In the genomic region with DNA sequence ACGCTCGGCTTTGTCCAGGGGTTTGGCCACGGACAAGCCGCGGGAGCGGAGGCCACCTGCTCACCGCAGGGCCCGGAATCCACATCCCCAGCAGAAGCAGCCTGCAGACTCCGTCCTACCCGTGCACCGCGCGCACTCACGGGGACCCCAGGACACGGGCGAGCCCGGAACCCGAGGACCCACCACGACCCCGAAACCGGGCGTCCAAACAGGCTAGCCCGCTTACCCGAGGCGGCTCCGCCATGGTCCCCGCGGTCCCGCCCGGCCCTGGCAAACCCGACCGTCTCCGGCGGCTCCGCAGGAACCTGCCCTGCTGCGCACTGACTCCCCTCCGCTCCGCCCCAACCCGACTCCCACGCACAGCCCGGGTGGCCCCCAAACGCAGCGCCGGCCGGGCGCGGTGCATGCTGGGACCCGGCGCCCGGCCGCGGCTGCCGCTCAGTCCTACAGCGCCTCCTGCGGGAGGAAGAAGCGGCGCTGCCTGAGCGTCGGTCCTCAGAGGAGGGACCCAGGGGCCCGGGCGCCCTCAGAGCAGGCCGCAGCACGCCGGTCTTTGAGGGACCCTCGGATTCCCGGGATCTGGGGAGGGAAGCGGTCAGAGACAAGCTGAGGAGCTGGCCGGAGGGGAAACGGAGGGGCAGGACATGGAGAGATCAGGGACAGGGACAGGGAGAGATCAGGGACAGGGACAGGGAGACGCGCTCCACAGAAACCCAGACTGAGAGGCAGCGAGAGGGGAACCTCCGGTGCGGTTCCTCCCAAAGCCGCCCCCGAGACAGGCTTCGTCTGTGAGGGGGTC, we compare ENCODE assay signal across 8 cellular contexts. TPM values are rescaled to one million over a fixed set of nuclear protein-coding genes. Genes with fewer than 3 reads are reported as not detected.
DNase-seq lines count a peak whose midpoint lies in the region; ATAC-seq, FAIRE-seq and TF ChIP-seq lines count a peak whose summit lies in the region.

Gene ZNF786 (minus strand): TSS at position 322 of the 799 bp plus-strand sequence. CDS start 78 bp downstream, at position 244.

- TF ChIP-seq CTCF in left ventricle myocardium inferior (IDR thresholded peaks at IDR 0.05; ENCODE audit: borderline replicate concordance): peak; percentile 96
- peak; percentile 94 for TF ChIP-seq CTCF in psoas muscle (IDR thresholded peaks at IDR 0.05)

- no peaks in the 10 kb centered on the region for H3K9me3 ChIP-seq in left ventricle myocardium inferior (replicated peaks)
- no peaks in the 10 kb centered on the region for H3K9me3 ChIP-seq in psoas muscle

- H3K4me3 ChIP-seq in left ventricle myocardium inferior (peak within 1 kb of the TSS; percentile 83), psoas muscle (peak within 1 kb of the TSS; percentile 100)

- FAIRE-seq in GM12892 (lab: Jason Lieb, UNC) (peak; percentile 99), urothelium cell line (lab: Jason Lieb, UNC) (no peak)

- no peaks in the 10 kb centered on the region for H3K36me3 ChIP-seq in left ventricle myocardium inferior
- no peaks in the 10 kb centered on the region for H3K36me3 ChIP-seq in psoas muscle (ENCODE audit: insufficient read depth in 1 of 2, low read depth in 1 of 2)

- 0% methylated on average over 66 to 77 of the region's 77 CpGs for WGBS in adipose tissue, 3 donors
- 0% methylated on average over 49 to 77 of the region's 77 CpGs for WGBS in psoas muscle, 3 donors

- peak; percentile 95 for TF ChIP-seq POLR2A in GM12892 (IDR thresholded peaks at IDR 0.05; ENCODE audit: low read depth, low read length)

- H3K4me1 ChIP-seq in left ventricle myocardium inferior (peaks cover 29% of the 10 kb centered on the region), psoas muscle (peaks cover 6% of the 10 kb centered on the region)

- peak; percentile 87 for ATAC-seq in HG02798 (IDR thresholded peaks at IDR 0.05; ENCODE audit: poor library complexity, unreplicated experiment)
- ATAC-seq in psoas muscle: peak; percentile 98

- H3K27ac ChIP-seq in adipose tissue (ENCODE audit: low read depth, low read length) (peak within 1 kb of the TSS; percentile 49), left ventricle myocardium inferior (replicated peaks) (peak within 1 kb of the TSS; percentile 98), psoas muscle (peak within 1 kb of the TSS; percentile 98)

- DNase-seq in GM12892 (ENCODE audit: insufficient read length) (peak; percentile 85), NCI-H1417 (lab: John Stamatoyannopoulos, UW) (peak; percentile 94 to 97 (median 96)), SW480 (ENCODE audit: low spot score) (peak; percentile 92), left ventricle myocardium inferior (peak; percentile 88), psoas muscle (peak; percentile 91 to 93), urothelium cell line (ENCODE audit: low spot score) (peak; percentile 69)

- H3K27me3 ChIP-seq in left ventricle myocardium inferior (ENCODE audit: low read depth) (no peaks in the 10 kb centered on the region), psoas muscle (ENCODE audit: insufficient read depth in 3 of 3, low read length in 2 of 3) (no peaks in the 10 kb centered on the region)

- intact Hi-C loops in left ventricle myocardium inferior (cut with micrococcal nuclease): loop anchor here (10.0 kb wide), 1 partner anchor 86 kb away; no protein-coding TSS in a partner anchor
- intact Hi-C loops in psoas muscle (cut with DNase I): loop anchor here (1.0 to 2.0 kb wide), 5 partner anchors 25 to 86 kb away; partner anchors contain the start of gene ZNF425 (in 1 of the 2)

RNA-seq across cellular contexts. Expression of gene ZNF786, which starts in this region (rescaled TPM):
- polyA plus RNA-seq in GM12892 (2012; ENCODE audit: missing spikeins): 1.4 TPM
- 1 to 10 TPM; 1.5 to 1.9 (median 1.7) TPM for polyA plus RNA-seq in adipose tissue
- 2.4 TPM for total RNA-seq in left ventricle myocardium inferior
- total RNA-seq in psoas muscle: 1 to 10 TPM; 2.1 to 3.6 (median 3.3) TPM
- 1 to 10 TPM; 2.5 to 4.4 (median 3.1) TPM for polyA plus RNA-seq in psoas muscle

Comparison
In these comparisons a context has a peak if more than half of its experiments do, and no peak if none do; other contexts are left out.
1. Peak in every context shown above with its lines: DNase-seq, ATAC-seq, H3K4me3 ChIP-seq and H3K27ac ChIP-seq.